ENCODE assay signal across 28 cellular contexts in the genomic region with DNA sequence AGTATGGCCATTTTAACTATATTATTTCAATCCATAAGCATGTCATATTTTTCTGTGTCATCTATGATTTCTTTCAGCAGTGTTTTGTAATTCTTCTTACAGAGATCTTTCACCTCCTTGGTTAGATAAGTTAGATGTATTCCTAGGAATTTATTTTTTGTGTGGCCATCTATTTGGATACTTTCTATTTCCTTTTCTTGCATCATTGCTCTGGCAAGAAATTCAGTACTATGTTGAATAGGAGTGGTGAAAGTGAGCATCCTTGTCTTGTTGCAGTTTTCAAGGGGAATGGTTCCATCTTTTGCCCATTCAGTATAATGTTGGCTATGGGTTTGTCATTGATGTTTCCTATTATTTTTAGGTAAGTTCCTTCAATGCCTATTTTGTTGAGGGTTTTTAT.
"Had no signal": no experiment of that assay in that cellular context is flagged by ENCODE, and none has a peak within 500 bp of the region (broad histone marks: within the 10 kb centered on the region; RNA-seq: fewer than 3 reads in every experiment).

No MANE protein-coding gene starts in this region.

- H2AFZ ChIP-seq: neural progenitor cell, parathyroid adenoma had no signal

- H3K4me1 ChIP-seq: neural progenitor cell, parathyroid adenoma, psoas muscle, right lobe of liver, sigmoid colon, tibial nerve, vagina had no signal

- H3K36me3 Mint-ChIP-seq: neural progenitor cell; stimulated activated effector memory CD8-positive, alpha-beta T cell treated with anti-CD3 and anti-CD28 coated beads, Interleukin-12 subunit alpha, Interleukin-12 subunit beta, amount 100 ng/mL, for 72 hours had no signal

- H3K27ac ChIP-seq: neural progenitor cell, ovary, parathyroid adenoma, psoas muscle, right lobe of liver, sigmoid colon, stomach, thoracic aorta, thyroid gland, tibial nerve, upper lobe of left lung, vagina had no signal

- H3K36me3 ChIP-seq: neural progenitor cell, ovary, thoracic aorta, upper lobe of left lung had no signal

- H3K9ac ChIP-seq: neural progenitor cell, parathyroid adenoma had no signal

- H3K27me3 ChIP-seq: neural progenitor cell, ovary, right lobe of liver, sigmoid colon, stomach, thyroid gland, tibial nerve, upper lobe of left lung, vagina had no signal

- FAIRE-seq: small intestine, urothelium cell line had no signal

- ATAC-seq: natural killer cell; psoas muscle; right cardiac atrium; right lobe of liver; stimulated activated effector memory CD8-positive, alpha-beta T cell treated with anti-CD3 and anti-CD28 coated beads, Interleukin-12 subunit alpha, Interleukin-12 subunit beta, amount 100 ng/mL, for 72 hours; stimulated activated naive B cell treated with anti-CD40 and anti-IgM and Interleukin-4, amounts not matched to agents 10 μg/mL and 1 μg/mL and 100 μg/mL, for 72 hours had no signal

- H3K27me3 Mint-ChIP-seq: progenitor cell of endocrine pancreas; stimulated activated naive B cell treated with anti-CD40 and anti-IgM and Interleukin-4, amounts not matched to agents 10 μg/mL and 1 μg/mL and 100 μg/mL, for 72 hours; stimulated activated naive CD8-positive, alpha-beta T cell treated with anti-CD3 and anti-CD28 coated beads, Interleukin-15, Interleukin-2, amounts not matched to agents 100 ng/mL and 50 ng/mL, for 24 hours had no signal

- H3K4me3 Mint-ChIP-seq: natural killer cell; nephron; neural progenitor cell; stimulated activated effector memory CD8-positive, alpha-beta T cell treated with anti-CD3 and anti-CD28 coated beads, Interleukin-12 subunit alpha, Interleukin-12 subunit beta, amount 100 ng/mL, for 72 hours; stimulated activated naive B cell treated with anti-CD40 and anti-IgM and Interleukin-4, amounts not matched to agents 10 μg/mL and 1 μg/mL and 100 μg/mL, for 72 hours; stimulated activated naive CD8-positive, alpha-beta T cell treated with anti-CD3 and anti-CD28 coated beads, Interleukin-15, Interleukin-2, amounts not matched to agents 100 ng/mL and 50 ng/mL, for 24 hours had no signal

- H3K4me2 ChIP-seq: neural progenitor cell had no signal

- H3K9me3 ChIP-seq: ovary, right lobe of liver, thoracic aorta, thyroid gland, vagina had no signal

- H3K4me1 Mint-ChIP-seq: nephron had no signal

- H3K79me2 ChIP-seq: parathyroid adenoma had no signal

- DNase-seq: natural killer cell; occipital lobe; ovary; posterior cingulate gyrus; psoas muscle; right cardiac atrium; right lobe of liver; sigmoid colon; small intestine; stimulated activated CD4-positive, alpha-beta T cell treated with anti-CD3 and anti-CD28 coated beads, Interleukin-15, amount 100 ng/mL, for 24 hours; stimulated activated CD4-positive, alpha-beta T cell treated with anti-CD3 and anti-CD28 coated beads, Interleukin-2, amount 100 ng/mL, for 24 hours; stimulated activated CD4-positive, alpha-beta T cell treated with anti-CD3 and anti-CD28 coated beads, Interleukin-2, amount 100 ng/mL, for 48 hours; stimulated activated CD4-positive, alpha-beta T cell treated with anti-CD3 and anti-CD28 coated beads, Interleukin-4, amount 100 ng/mL, for 24 hours; stimulated activated naive B cell treated with anti-CD40 and anti-IgM and Interleukin-4, amounts not matched to agents 10 μg/mL and 1 μg/mL and 100 μg/mL, for 72 hours; stimulated activated naive CD4-positive, alpha-beta T cell treated with Interleukin-2 at 50 U/mL for 16 hours; stomach; thyroid gland; upper lobe of left lung had no signal

- H3K4me3 ChIP-seq: neural progenitor cell, ovary, psoas muscle, right lobe of liver, sigmoid colon, stomach, thoracic aorta, thyroid gland, tibial nerve, upper lobe of left lung, vagina had no signal

- H3K27ac Mint-ChIP-seq: natural killer cell; nephron; neural progenitor cell; progenitor cell of endocrine pancreas; stimulated activated effector memory CD8-positive, alpha-beta T cell treated with anti-CD3 and anti-CD28 coated beads, Interleukin-12 subunit alpha, Interleukin-12 subunit beta, amount 100 ng/mL, for 72 hours; stimulated activated naive B cell treated with anti-CD40 and anti-IgM and Interleukin-4, amounts not matched to agents 10 μg/mL and 1 μg/mL and 100 μg/mL, for 72 hours; stimulated activated naive CD8-positive, alpha-beta T cell treated with anti-CD3 and anti-CD28 coated beads, Interleukin-15, Interleukin-2, amounts not matched to agents 100 ng/mL and 50 ng/mL, for 24 hours had no signal
